Comparison of ENCODE assay signal across 8 cellular contexts in genomic region chr6:90478789-90479602, GRCh38.
DNase-seq lines count a peak whose midpoint lies in the region; ATAC-seq and TF ChIP-seq lines count a peak whose summit lies in the region.

No MANE protein-coding gene starts in this region.

- no peaks in the 10 kb centered on the region for H3K4me1 ChIP-seq in breast epithelium

- H3K27me3 ChIP-seq in breast epithelium = no peaks in the 10 kb centered on the region

- no peaks in the 10 kb centered on the region for H3K36me3 ChIP-seq in breast epithelium

- H3K27ac ChIP-seq in VCaP (no peak overlapping the region), breast epithelium (peak overlapping the region; percentile 4 to 10)

- TF ChIP-seq CTCF in VCaP (conservative IDR thresholded peaks at IDR 0.05) (peak; percentile 89), breast epithelium (IDR thresholded peaks at IDR 0.05) (peak; percentile 88 to 92 (median 92))

- no peak for TF ChIP-seq POLR2A in breast epithelium (IDR thresholded peaks at IDR 0.05)

- intact Hi-C loops in breast epithelium (cut with DNase I; ENCODE audit: low total_unique reads) = loop anchor here (5.0 to 10.0 kb wide), 2 partner anchors 404 to 547 kb away; no protein-coding TSS in a partner anchor

- no peak overlapping the region for H3K4me3 ChIP-seq in breast epithelium

- DNase-seq in Ammon's horn (ENCODE audit: low spot score) (peak; percentile 94), GM19238 (ENCODE audit: insufficient read length, low spot score) (peak; percentile 45), NCI-H2227 treated with DMSO at 0.1 percent for 48 hours (lab: John Stamatoyannopoulos, UW) (peak; percentile 80), breast epithelium (ENCODE audit: low spot score in 2 of 2) (peak; percentile 85 to 93), inferior parietal cortex (ENCODE audit: extremely low spot score) (peak; percentile 98)
- DNase-seq in stimulated activated CD4-positive, alpha-beta T cell treated with anti-CD3 and anti-CD28 coated beads, Interleukin-15, amount 100 ng/mL, for 48 hours (ENCODE audit: low read depth in 2 of 2) = peak; percentile 74 to 84

- ATAC-seq in HG03342 (IDR thresholded peaks at IDR 0.05; ENCODE audit: unreplicated experiment) = peak; percentile 81

- H3K9me3 ChIP-seq in breast epithelium = no peaks in the 10 kb centered on the region

Comparison
In these comparisons a context has a peak if more than half of its experiments do, and no peak if none do; other contexts are left out.
1. DNase-seq: peak in every context shown above with its lines; median percentile 98 in inferior parietal cortex; 94 in Ammon's horn; 89 in breast epithelium; 80 in NCI-H2227 treated with DMSO at 0.1 percent for 48 hours; 79 in stimulated activated CD4-positive, alpha-beta T cell treated with anti-CD3 and anti-CD28 coated beads, Interleukin-15, amount 100 ng/mL, for 48 hours; 45 in GM19238.